ENCODE assay signal across 12 cellular contexts in the genomic region with DNA sequence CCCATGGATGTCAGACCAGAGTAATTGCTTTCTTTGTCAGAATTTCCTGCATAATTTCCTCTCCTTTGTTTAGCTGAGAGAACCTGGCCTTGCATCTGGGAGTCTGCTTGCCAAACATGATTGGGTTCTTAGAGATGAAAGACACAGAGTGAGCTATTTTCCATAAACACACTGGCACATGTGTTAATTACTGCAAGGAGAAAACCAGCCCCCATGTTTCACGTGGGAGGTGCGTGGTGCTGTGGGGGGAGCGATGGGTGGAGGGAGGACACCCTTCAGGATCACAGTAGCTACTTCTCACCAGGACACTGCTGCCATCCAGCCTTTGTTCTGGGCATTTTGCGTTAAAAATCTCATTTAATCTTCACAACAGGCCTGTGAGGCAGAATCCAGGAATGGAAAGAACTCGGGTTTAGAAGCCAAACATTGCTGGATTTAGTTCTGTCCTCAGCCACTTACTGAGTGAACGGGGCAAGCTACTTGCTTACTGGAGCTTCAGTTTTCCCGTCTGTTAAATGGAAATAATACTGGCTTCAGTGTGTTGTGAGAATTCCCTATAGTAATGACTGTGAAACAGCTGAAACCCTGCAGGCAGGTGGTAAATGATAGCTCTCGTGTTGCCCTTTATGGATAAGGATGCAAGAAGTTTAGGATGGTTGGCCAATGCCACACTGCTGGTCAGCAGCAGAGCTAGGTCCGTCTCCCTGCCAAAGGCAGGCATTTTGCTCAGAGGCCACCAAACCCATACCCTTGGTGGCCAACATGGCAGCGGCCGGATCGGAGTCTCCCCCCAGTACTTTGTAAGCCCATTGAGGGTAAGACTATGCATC.
DNase-seq lines count a peak whose midpoint lies in the region; ATAC-seq and TF ChIP-seq lines count a peak whose summit lies in the region.
"Had no signal": no experiment of that assay in that cellular context is flagged by ENCODE, and none has a peak within 500 bp of the region (broad histone marks: within the 10 kb centered on the region; RNA-seq: fewer than 3 reads in every experiment).

No MANE protein-coding gene starts in this region.

- no peak overlapping the region for H3K27ac ChIP-seq in mammary epithelial cell (ENCODE audit: insufficient read depth, low read depth, low read length)
- peak overlapping the region in 3 of 4 donors; percentile 67 to 85 (median 79) for H3K27ac ChIP-seq in transverse colon
- H3K27ac ChIP-seq: tibial artery had no signal

- peak overlapping the region; percentile 48 for H2AFZ ChIP-seq in mammary epithelial cell (ENCODE audit: low read depth, low read length)

- TF ChIP-seq EP300 in transverse colon (IDR thresholded peaks at IDR 0.05; ENCODE audit: low read depth): no peak

- H3K79me2 ChIP-seq in mammary epithelial cell (ENCODE audit: insufficient read depth, low read length): no peaks in the 10 kb centered on the region

- in situ Hi-C loops in mammary epithelial cell (cut with MboI; ENCODE audit: low sequenced_read_pairs in 2 of 2): no loop called here
- in situ Hi-C loops in transverse colon (cut with MboI; ENCODE audit: low pct_ligation_motif_present in 1 of 4, low pct_unique_long_range_greater_than_20kb in 1 of 4, low sequenced_read_pairs in 3 of 4): no loop called here

- H4K20me1 ChIP-seq in mammary epithelial cell (ENCODE audit: insufficient read depth, low read length): no peaks in the 10 kb centered on the region

- no peaks in the 10 kb centered on the region for H3K9me3 ChIP-seq in mammary epithelial cell (replicated peaks; ENCODE audit: insufficient read depth, low read length)
- H3K9me3 ChIP-seq in transverse colon: no peaks in the 10 kb centered on the region
- H3K9me3 ChIP-seq: left lung, tibial artery had no signal

- H3K4me1 Mint-ChIP-seq in MCF 10A (ENCODE audit: insufficient read depth, unreplicated experiment): peaks cover 29% of the 10 kb centered on the region

- H3K27ac Mint-ChIP-seq in MCF 10A (ENCODE audit: low read depth, unreplicated experiment): no peak overlapping the region
- H3K27ac Mint-ChIP-seq: dendritic cell treated with granulocyte-macrophage colony-stimulating factor and Interleukin-4, amounts not matched to agents 40 ng/mL and 50 ng/mL, for 4 days had no signal

- no peak overlapping the region for H3K9ac ChIP-seq in mammary epithelial cell (ENCODE audit: insufficient read depth, low read length)

- dilution Hi-C loops in mammary epithelial cell (cut with HindIII; ENCODE audit: low sequenced_read_pairs): no loop called here

- H3K36me3 ChIP-seq in mammary epithelial cell (ENCODE audit: insufficient read depth, low read length): no peaks in the 10 kb centered on the region
- H3K36me3 ChIP-seq in transverse colon: no peaks in the 10 kb centered on the region
- H3K36me3 ChIP-seq: left lung, tibial artery had no signal

- TF ChIP-seq POLR2A in transverse colon (IDR thresholded peaks at IDR 0.05): no peak

- H3K36me3 Mint-ChIP-seq in MCF 10A (ENCODE audit: insufficient read depth, unreplicated experiment): no peaks in the 10 kb centered on the region

- H3K9me3 Mint-ChIP-seq in MCF 10A (ENCODE audit: unreplicated experiment): no peaks in the 10 kb centered on the region
- H3K9me3 Mint-ChIP-seq: dendritic cell treated with granulocyte-macrophage colony-stimulating factor and Interleukin-4, amounts not matched to agents 40 ng/mL and 50 ng/mL, for 4 days had no signal

- no peak for ATAC-seq in GM19397 (IDR thresholded peaks at IDR 0.05; ENCODE audit: unreplicated experiment)
- no peak for ATAC-seq in GM18861 (IDR thresholded peaks at IDR 0.05; ENCODE audit: unreplicated experiment)

- TF ChIP-seq CTCF in mammary epithelial cell (conservative IDR thresholded peaks at IDR 0.05 in 1 of 2, IDR thresholded peaks at IDR 0.05 in 1 of 2; ENCODE audit: extremely low read depth in 1 of 2, insufficient read depth in 1 of 2, low read depth in 1 of 2, low read length in 2 of 2): no peak
- TF ChIP-seq CTCF in MCF 10A (IDR thresholded peaks at IDR 0.05; ENCODE audit: unreplicated experiment): no peak
- TF ChIP-seq CTCF in fibroblast of pulmonary artery (IDR thresholded peaks at IDR 0.05; ENCODE audit: low read length, missing control alignments): no peak
- TF ChIP-seq CTCF in transverse colon (IDR thresholded peaks at IDR 0.05): no peak

- no peak overlapping the region for H3K4me2 ChIP-seq in mammary epithelial cell (ENCODE audit: insufficient read depth, low read depth, low read length)

- no peak overlapping the region for H3K4me3 Mint-ChIP-seq in MCF 10A (ENCODE audit: unreplicated experiment)
- H3K4me3 Mint-ChIP-seq: dendritic cell treated with granulocyte-macrophage colony-stimulating factor and Interleukin-4, amounts not matched to agents 40 ng/mL and 50 ng/mL, for 4 days had no signal

- H3K4me1 ChIP-seq in mammary epithelial cell (ENCODE audit: insufficient read depth, low read length) (peaks cover 34% of the 10 kb centered on the region), transverse colon (peaks cover 10 to 19% (median 16%) of the 10 kb centered on the region in 4 donors)

- no peaks in the 10 kb centered on the region for H3K27me3 Mint-ChIP-seq in MCF 10A (ENCODE audit: insufficient read depth, unreplicated experiment)

- H3K27me3 ChIP-seq in mammary epithelial cell (ENCODE audit: insufficient read depth, low read length): no peaks in the 10 kb centered on the region
- H3K27me3 ChIP-seq in transverse colon: no peaks in the 10 kb centered on the region
- H3K27me3 ChIP-seq: left lung, tibial artery had no signal

- H3K4me3 ChIP-seq in mammary epithelial cell (replicated peaks in 1 of 3; ENCODE audit: insufficient read depth in 1 of 3, low read depth in 2 of 3, low read length in 3 of 3) (no peak overlapping the region), fibroblast of pulmonary artery (replicated peaks; ENCODE audit: low read depth, low read length) (no peak overlapping the region), transverse colon (no peak overlapping the region)
- H3K4me3 ChIP-seq: left lung, tibial artery had no signal

- BruUV-seq in mammary epithelial cell (replicated peaks; lab: Mats Ljungman, UMichigan): no TSS peak
- no TSS peak for BruUV-seq in MCF 10A (replicated peaks; lab: Mats Ljungman, UMichigan)

- WGBS in mammary epithelial cell (ENCODE audit: low coverage, missing lambda C conversion rate): 64% methylated on average over 12 of the region's 12 CpGs
- WGBS in transverse colon (ENCODE audit: low coverage in 1 of 2), 2 donors: 48 to 72% methylated on average over 3 to 12 of the region's 12 CpGs

- CTCF ChIA-PET in mammary epithelial cell (lab: Charles Lee; ENCODE audit: low non-redundant PET): no interaction called here
- CTCF ChIA-PET in MCF 10A (lab: Yijun Ruan, JAX): interaction anchor here (0.5 to 1.3 kb wide), 3 partner anchors 35 to 1027 kb away, joined by 3 to 4 read pairs (median 4); no protein-coding TSS in a partner anchor

- DNase-seq in mammary epithelial cell (no peak), MCF 10A (ENCODE audit: unreplicated experiment) (no peak), NCI-H345 treated with DMSO at 0.1 percent for 48 hours (lab: John Stamatoyannopoulos, UW; ENCODE audit: unreplicated experiment) (peak; percentile 93), fibroblast of pulmonary artery (ENCODE audit: low read depth) (peak; percentile 42), transverse colon (no peak), SKM-1 treated with dmso at 0.1 percent for 144 hours (lab: John Stamatoyannopoulos, UW; ENCODE audit: unreplicated experiment) (no peak)
- DNase-seq: left lung, nucleus accumbens, tibial artery had no signal

- intact Hi-C loops in mammary epithelial cell (cut with micrococcal nuclease) (no loop called here), MCF 10A (cut with micrococcal nuclease) (no loop called here), transverse colon (cut with DNase I; ENCODE audit: low total_unique reads) (no loop called here)

- POLR2A ChIA-PET in MCF 10A (lab: Yijun Ruan, JAX): no interaction called here

Comparison
In these comparisons a context has a peak if more than half of its experiments do, and no peak if none do; other contexts are left out.
1. DNase-seq: peak in NCI-H345 treated with DMSO at 0.1 percent for 48 hours (single experiment) and fibroblast of pulmonary artery (single experiment); none in mammary epithelial cell (single experiment), MCF 10A (single experiment), transverse colon (single experiment) and SKM-1 treated with dmso at 0.1 percent for 144 hours (single experiment).